Comparison of ENCODE assay signal across 11 cellular contexts in the genomic region with DNA sequence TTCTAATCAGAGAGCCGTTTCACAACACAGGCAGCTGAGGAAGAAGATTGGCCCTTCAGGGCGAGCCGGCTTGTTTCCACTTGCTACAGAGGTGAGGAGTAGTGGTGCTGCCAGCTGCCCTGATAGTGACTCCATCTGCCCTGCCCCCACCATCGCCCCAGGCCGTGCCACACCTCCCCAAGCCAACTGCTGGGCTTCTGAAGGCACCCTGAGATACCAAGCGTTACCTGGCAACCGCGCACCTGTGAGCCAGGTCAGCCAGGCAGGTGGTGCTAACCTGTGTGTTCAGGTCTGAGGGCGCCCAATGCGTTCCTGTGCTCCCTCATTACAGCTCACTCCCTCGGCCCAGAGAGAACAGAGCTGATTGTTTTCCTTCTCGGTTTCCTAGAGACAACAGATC.
DNase-seq lines count a peak whose midpoint lies in the region; ATAC-seq and TF ChIP-seq lines count a peak whose summit lies in the region.
"Had no signal": no experiment of that assay in that cellular context is flagged by ENCODE, and none has a peak within 500 bp of the region (broad histone marks: within the 10 kb centered on the region; RNA-seq: fewer than 3 reads in every experiment).

No MANE protein-coding gene starts in this region.

- H3K9me3 ChIP-seq in esophagus muscularis mucosa (no peaks in the 10 kb centered on the region), suprapubic skin (no peaks in the 10 kb centered on the region)
- H3K9me3 ChIP-seq in effector memory CD4-positive, alpha-beta T cell (ENCODE audit: control insufficient read depth, low read length): no peaks in the 10 kb centered on the region
- H3K9me3 ChIP-seq: adrenal gland had no signal

- DNase-seq in NCI-H1436 (lab: John Stamatoyannopoulos, UW) (peak; percentile 90), NCI-H510A treated with DMSO at 0.1 percent for 48 hours (lab: John Stamatoyannopoulos, UW) (peak; percentile 96), esophagus muscularis mucosa (ENCODE audit: extremely low spot score) (no peak), suprapubic skin (ENCODE audit: low spot score in 2 of 2) (peak; percentile 83 to 84), erythroblast (lab: John Stamatoyannopoulos, UW) (no peak)
- DNase-seq in effector memory CD4-positive, alpha-beta T cell: no peak
- DNase-seq: effector CD8-positive, alpha-beta T cell; NCI-H2227 treated with DMSO at 0.1 percent for 48 hours; T-cell had no signal

- no peak for TF ChIP-seq EP300 in esophagus muscularis mucosa (IDR thresholded peaks at IDR 0.05)
- TF ChIP-seq EP300 in suprapubic skin (IDR thresholded peaks at IDR 0.05): no peak

- H3K27ac ChIP-seq in esophagus muscularis mucosa (replicated peaks in 1 of 4): peak overlapping the region in 3 of 4 donors; percentile 8 to 20 (median 15)
- no peak overlapping the region for H3K27ac ChIP-seq in suprapubic skin
- H3K27ac ChIP-seq in effector memory CD4-positive, alpha-beta T cell (ENCODE audit: insufficient read depth, low read length, poor library complexity, severe bottlenecking): no peak overlapping the region
- H3K27ac ChIP-seq: adrenal gland had no signal

- TF ChIP-seq POLR2A in esophagus muscularis mucosa (IDR thresholded peaks at IDR 0.05; ENCODE audit: low read depth): no peak
- no peak for TF ChIP-seq POLR2A in suprapubic skin (IDR thresholded peaks at IDR 0.05)
- TF ChIP-seq POLR2A in GM18505 (IDR thresholded peaks at IDR 0.05; ENCODE audit: borderline replicate concordance, extremely low read depth, insufficient read depth, insufficient read length): no peak
- TF ChIP-seq POLR2A in erythroblast (IDR thresholded peaks at IDR 0.05; ENCODE audit: low read length): no peak

- H3K27me3 ChIP-seq in esophagus muscularis mucosa (no peaks in the 10 kb centered on the region), suprapubic skin (no peaks in the 10 kb centered on the region)
- H3K27me3 ChIP-seq in effector memory CD4-positive, alpha-beta T cell (replicated peaks; ENCODE audit: control insufficient read depth, insufficient read depth, low read length, poor library complexity, severe bottlenecking): no peaks in the 10 kb centered on the region
- H3K27me3 ChIP-seq: adrenal gland had no signal

- no peak for ATAC-seq in GM18505 (IDR thresholded peaks at IDR 0.05; ENCODE audit: unreplicated experiment)
- ATAC-seq: T-cell had no signal

- H3K4me3 ChIP-seq in esophagus muscularis mucosa (no peak overlapping the region), suprapubic skin (no peak overlapping the region)
- no peak overlapping the region for H3K4me3 ChIP-seq in effector memory CD4-positive, alpha-beta T cell (ENCODE audit: insufficient read depth, low read depth, low read length, poor library complexity, severe bottlenecking)
- H3K4me3 ChIP-seq: adrenal gland had no signal

- H3K4me1 ChIP-seq in esophagus muscularis mucosa (peaks cover 0 to 15% (median 9%) of the 10 kb centered on the region in 4 donors), suprapubic skin (peaks cover 27% of the 10 kb centered on the region)
- no peaks in the 10 kb centered on the region for H3K4me1 ChIP-seq in effector memory CD4-positive, alpha-beta T cell (ENCODE audit: control insufficient read depth, insufficient read depth, low read length, poor library complexity, severe bottlenecking)
- H3K4me1 ChIP-seq: adrenal gland had no signal

- intact Hi-C loops in esophagus muscularis mucosa (cut with DNase I): no loop called here

- WGBS in esophagus muscularis mucosa: 75% methylated on average over 11 of the region's 12 CpGs
- 52% methylated on average over 12 of the region's 12 CpGs for WGBS in suprapubic skin

- H3K36me3 ChIP-seq in esophagus muscularis mucosa (no peaks in the 10 kb centered on the region), suprapubic skin (no peaks in the 10 kb centered on the region)
- no peaks in the 10 kb centered on the region for H3K36me3 ChIP-seq in effector memory CD4-positive, alpha-beta T cell (ENCODE audit: control insufficient read depth, insufficient read depth, low read length)
- H3K36me3 ChIP-seq: adrenal gland had no signal

- no peak for TF ChIP-seq CTCF in esophagus muscularis mucosa (IDR thresholded peaks at IDR 0.05)
- TF ChIP-seq CTCF in suprapubic skin (IDR thresholded peaks at IDR 0.05): no peak

Comparison
In these comparisons a context has a peak if more than half of its experiments do, and no peak if none do; other contexts are left out.
1. DNase-seq: peak in NCI-H1436 (single experiment), NCI-H510A treated with DMSO at 0.1 percent for 48 hours (single experiment) and suprapubic skin (2 of 2); none in esophagus muscularis mucosa (single experiment), effector memory CD4-positive, alpha-beta T cell (0 of 3) and erythroblast (0 of 2).
2. H3K27ac ChIP-seq: peak in esophagus muscularis mucosa (3 of 4); none in suprapubic skin (single experiment) and effector memory CD4-positive, alpha-beta T cell (single experiment).